15 cellular contexts compared by ENCODE assay signal in genomic region chr4:3483471-3483921, GRCh38. TPM values are rescaled to one million over a fixed set of nuclear protein-coding genes. Genes with fewer than 3 reads are reported as not detected.
DNase-seq lines count a peak whose midpoint lies in the region; ATAC-seq and TF ChIP-seq lines count a peak whose summit lies in the region.
"Had no signal": no experiment of that assay in that cellular context is flagged by ENCODE, and none has a peak within 500 bp of the region (broad histone marks: within the 10 kb centered on the region; RNA-seq: fewer than 3 reads in every experiment).

No MANE protein-coding gene starts in this region.

- TF ChIP-seq CTCF in AG10803 (conservative IDR thresholded peaks at IDR 0.05; ENCODE audit: low read length), result no peak

- CTCF ChIA-PET in activated CD4-positive, alpha-beta memory T cell treated with anti-CD3 and anti-CD28 coated beads, Interleukin-2, amount 10 ng/mL, durations not matched to agents 7 days and 5 days (lab: Charles Lee), result no interaction called here

- no peak for ATAC-seq in GM21447 (IDR thresholded peaks at IDR 0.05; ENCODE audit: unreplicated experiment)
- ATAC-seq: activated CD4-positive, CD25-positive, alpha-beta regulatory T cell treated with anti-CD3 and anti-CD28 coated beads, Interleukin-2, amount 50 U/mL, for 24 hours had no signal

- peak; percentile 80; the same call in 1 of the 2 replicates for TF ChIP-seq EP300 in Ishikawa (IDR thresholded peaks at IDR 0.05; ENCODE audit: borderline replicate concordance)

- H3K4me3 Mint-ChIP-seq in activated CD4-positive, alpha-beta memory T cell treated with anti-CD3 and anti-CD28 coated beads, Interleukin-2, amount 10 ng/mL, durations not matched to agents 7 days and 5 days, result no peak overlapping the region
- H3K4me3 Mint-ChIP-seq: activated T-helper 1 cell treated with anti-CD3 and anti-CD28 coated beads, Interleukin-12 subunit alpha, Interleukin-12 subunit beta, Interleukin-2, Interleukin-4 antibody, amounts not matched to agents 30 ng/mL and 10 ng/mL and 1 ng/mL, durations not matched to agents 14 hours and 24 hours and 36 hours had no signal

- DNase-seq in AG10803 (ENCODE audit: low read depth) (peak; percentile 42), epidermal melanocyte (ENCODE audit: insufficient read length, low spot score) (peak; percentile 56), myocyte (ENCODE audit: low read depth) (peak; percentile 99), UCSD-AML1 (lab: John Stamatoyannopoulos, UW; ENCODE audit: unreplicated experiment) (no peak), HPDE6-E6E7 (ENCODE audit: extremely low spot score) (no peak)
- DNase-seq in activated CD4-positive, alpha-beta memory T cell treated with anti-CD3 and anti-CD28 coated beads, Interleukin-2, amount 10 ng/mL, durations not matched to agents 7 days and 5 days, result no peak
- DNase-seq: central memory CD4-positive, alpha-beta T cell; HCEC 1CT; NCI-H2171 treated with DMSO at 0.1 percent for 48 hours; transverse colon had no signal

- TF ChIP-seq RAD21 in Ishikawa (IDR thresholded peaks at IDR 0.05; ENCODE audit: low read depth), result no peak

- no peaks in the 10 kb centered on the region for H3K9me3 Mint-ChIP-seq in activated CD4-positive, alpha-beta memory T cell treated with anti-CD3 and anti-CD28 coated beads, Interleukin-2, amount 10 ng/mL, durations not matched to agents 7 days and 5 days
- H3K9me3 Mint-ChIP-seq: activated T-helper 1 cell treated with anti-CD3 and anti-CD28 coated beads, Interleukin-12 subunit alpha, Interleukin-12 subunit beta, Interleukin-2, Interleukin-4 antibody, amounts not matched to agents 30 ng/mL and 10 ng/mL and 1 ng/mL, durations not matched to agents 14 hours and 24 hours and 36 hours had no signal

- no peaks in the 10 kb centered on the region for H3K36me3 Mint-ChIP-seq in activated CD4-positive, alpha-beta memory T cell treated with anti-CD3 and anti-CD28 coated beads, Interleukin-2, amount 10 ng/mL, durations not matched to agents 7 days and 5 days (ENCODE audit: low read depth)
- H3K36me3 Mint-ChIP-seq: CD14-positive monocyte had no signal

- POLR2A ChIA-PET in activated CD4-positive, alpha-beta memory T cell treated with anti-CD3 and anti-CD28 coated beads, Interleukin-2, amount 10 ng/mL, durations not matched to agents 7 days and 5 days (lab: Charles Lee), result no interaction called here

- no peak overlapping the region for H3K4me3 ChIP-seq in AG10803 (ENCODE audit: low read length)

- H3K27ac Mint-ChIP-seq in activated CD4-positive, alpha-beta memory T cell treated with anti-CD3 and anti-CD28 coated beads, Interleukin-2, amount 10 ng/mL, durations not matched to agents 7 days and 5 days, result no peak overlapping the region
- H3K27ac Mint-ChIP-seq: activated T-helper 1 cell treated with anti-CD3 and anti-CD28 coated beads, Interleukin-12 subunit alpha, Interleukin-12 subunit beta, Interleukin-2, Interleukin-4 antibody, amounts not matched to agents 30 ng/mL and 10 ng/mL and 1 ng/mL, durations not matched to agents 14 hours and 24 hours and 36 hours; CD14-positive monocyte had no signal

- peaks cover 2% of the 10 kb centered on the region for H3K4me1 Mint-ChIP-seq in activated CD4-positive, alpha-beta memory T cell treated with anti-CD3 and anti-CD28 coated beads, Interleukin-2, amount 10 ng/mL, durations not matched to agents 7 days and 5 days

- H3K27me3 Mint-ChIP-seq in activated CD4-positive, alpha-beta memory T cell treated with anti-CD3 and anti-CD28 coated beads, Interleukin-2, amount 10 ng/mL, durations not matched to agents 7 days and 5 days, result peaks cover 10% of the 10 kb centered on the region

TF ChIP-seq in Ishikawa, 13 proteins besides CTCF, POLR2A, EP300 and RAD21:
- TF ChIP-seq TCF12 (IDR thresholded peaks at IDR 0.05; ENCODE audit: low read depth) (peak; percentile 64; the same call in 1 of the 2 replicates), MAX (IDR thresholded peaks at IDR 0.05) (peak; percentile 89), FOXM1 (IDR thresholded peaks at IDR 0.05; ENCODE audit: borderline replicate concordance, low read depth) (no peak), NFIC (IDR thresholded peaks at IDR 0.05) (peak; percentile 53), CEBPB (IDR thresholded peaks at IDR 0.05) (no peak), USF1 (IDR thresholded peaks at IDR 0.05) (peak; percentile 51; the same call in 1 of the 2 replicates), ZBTB7A (IDR thresholded peaks at IDR 0.05; ENCODE audit: low read depth) (no peak; the same call in 1 of the 2 replicates), CREB1 (IDR thresholded peaks at IDR 0.05; ENCODE audit: low read depth) (no peak), TAF1 (IDR thresholded peaks at IDR 0.05; ENCODE audit: low read depth) (no peak), TEAD4 (IDR thresholded peaks at IDR 0.05) (peak; percentile 73), REST (IDR thresholded peaks at IDR 0.05; ENCODE audit: low read depth) (no peak), YY1 (IDR thresholded peaks at IDR 0.05; ENCODE audit: low read depth) (no peak)
TF ChIP-seq in Ishikawa: peak in this region for 5.

RNA-seq across cellular contexts. Expression of gene DOK7, which starts 20.4 kb away (rescaled TPM):
- 112 and 228 TPM in 2 replicates for total RNA-seq in myocyte
- polyA plus RNA-seq in myocyte (2012), result 86.3 TPM
- not detected for total RNA-seq in activated CD4-positive, alpha-beta memory T cell treated with anti-CD3 and anti-CD28 coated beads, Interleukin-2, amount 10 ng/mL, durations not matched to agents 7 days and 5 days
- total RNA-seq: activated T-helper 1 cell treated with anti-CD3 and anti-CD28 coated beads, Interleukin-12 subunit alpha, Interleukin-12 subunit beta, Interleukin-2, Interleukin-4 antibody, amounts not matched to agents 30 ng/mL and 10 ng/mL and 1 ng/mL, durations not matched to agents 14 hours and 24 hours and 36 hours had no signal
- polyA plus RNA-seq: CD14-positive monocyte had no signal

RNA-seq across cellular contexts. Expression of gene HGFAC, which starts 41.7 kb away (rescaled TPM):
- total RNA-seq in myocyte, result 0.47 and 0.48 TPM in 2 replicates
- polyA plus RNA-seq in myocyte (2012), result 1.3 TPM
- not detected for total RNA-seq in activated CD4-positive, alpha-beta memory T cell treated with anti-CD3 and anti-CD28 coated beads, Interleukin-2, amount 10 ng/mL, durations not matched to agents 7 days and 5 days
- total RNA-seq: activated T-helper 1 cell treated with anti-CD3 and anti-CD28 coated beads, Interleukin-12 subunit alpha, Interleukin-12 subunit beta, Interleukin-2, Interleukin-4 antibody, amounts not matched to agents 30 ng/mL and 10 ng/mL and 1 ng/mL, durations not matched to agents 14 hours and 24 hours and 36 hours; transverse colon had no signal
- polyA plus RNA-seq: CD14-positive monocyte had no signal

RNA-seq across cellular contexts. Expression of gene LRPAP1, which starts 48.7 kb away (rescaled TPM):
- 194 and 195 TPM in 2 replicates for total RNA-seq in myocyte
- 252 TPM for polyA plus RNA-seq in myocyte (2012)
- 10 to 100 TPM; 71.0 to 72.3 TPM for total RNA-seq in activated CD4-positive, alpha-beta memory T cell treated with anti-CD3 and anti-CD28 coated beads, Interleukin-2, amount 10 ng/mL, durations not matched to agents 7 days and 5 days

Comparison
In these comparisons a context has a peak if more than half of its experiments do, and no peak if none do; other contexts are left out.
1. DNase-seq: peak in AG10803 (single experiment), epidermal melanocyte (single experiment) and myocyte (single experiment); none in UCSD-AML1 (single experiment), activated CD4-positive, alpha-beta memory T cell treated with anti-CD3 and anti-CD28 coated beads, Interleukin-2, amount 10 ng/mL, durations not matched to agents 7 days and 5 days (single experiment) and HPDE6-E6E7 (single experiment).
2. RNA of gene DOK7, which starts 20.4 kb away (total RNA-seq): 112 to 228 TPM in myocyte; not detected in activated CD4-positive, alpha-beta memory T cell treated with anti-CD3 and anti-CD28 coated beads, Interleukin-2, amount 10 ng/mL, durations not matched to agents 7 days and 5 days; every median in the first group is over 100 times any median in the second.